15 cellular contexts compared by ENCODE assay signal in genomic region chr2:109481196-109481555, GRCh38.
DNase-seq lines count a peak whose midpoint lies in the region; ATAC-seq lines count a peak whose summit lies in the region.
"Had no signal": no experiment of that assay in that cellular context is flagged by ENCODE, and none has a peak within 500 bp of the region (broad histone marks: within the 10 kb centered on the region; RNA-seq: fewer than 3 reads in every experiment).

No MANE protein-coding gene starts in this region.

- ATAC-seq in HG02759 (IDR thresholded peaks at IDR 0.05; ENCODE audit: unreplicated experiment) (no peak), HG02981 (IDR thresholded peaks at IDR 0.05; ENCODE audit: unreplicated experiment) (no peak)

- peak overlapping the region; percentile 2 for H3K27ac ChIP-seq in temporal lobe (ENCODE audit: low read depth, low read length)
- H3K27ac ChIP-seq: epithelial cell of prostate, HL-60 had no signal

- DNase-seq in DMS53 (lab: John Stamatoyannopoulos, UW) (peak; percentile 34), DMS53 treated with DMSO at 0.1 percent for 48 hours (lab: John Stamatoyannopoulos, UW; ENCODE audit: unreplicated experiment) (no peak), RPMI8226 (peak; percentile 91), medulla oblongata (ENCODE audit: extremely low spot score) (peak; percentile 28), NCI-H345 (lab: John Stamatoyannopoulos, UW) (no peak)
- DNase-seq: 8988T, C1 segment of cervical spinal cord, KG1, midbrain, SW 1271 had no signal

Comparison
In these comparisons a context has a peak if more than half of its experiments do, and no peak if none do; other contexts are left out.
1. DNase-seq: peak in DMS53 (single experiment), RPMI8226 (single experiment) and medulla oblongata (single experiment); none in DMS53 treated with DMSO at 0.1 percent for 48 hours (single experiment) and NCI-H345 (single experiment).